25 cellular contexts compared by ENCODE assay signal in genomic region chr1:161702250-161702649, GRCh38. TPM values are rescaled to one million over a fixed set of nuclear protein-coding genes. Genes with fewer than 3 reads are reported as not detected.
A peak's percentile ranks its signal among the peaks of the same experiment; 100 is the strongest.
DNase-seq lines count a peak whose midpoint lies in the region; ATAC-seq, FAIRE-seq and TF ChIP-seq lines count a peak whose summit lies in the region.
"Had no signal": no experiment of that assay in that cellular context is flagged by ENCODE, and none has a peak within 500 bp of the region (broad histone marks: within the 10 kb centered on the region; RNA-seq: fewer than 3 reads in every experiment).

No MANE protein-coding gene starts in this region.

- H3K4me1 ChIP-seq in HAP-1 (peaks cover 3% of the 10 kb centered on the region), HepG2 (ENCODE audit: insufficient read depth, low read length) (peaks cover 15% of the 10 kb centered on the region)
- H3K4me1 ChIP-seq: gastroesophageal sphincter had no signal

- H3K4me3 ChIP-seq in HAP-1 (no peak overlapping the region), HepG2 (replicated peaks in 1 of 3; ENCODE audit: insufficient read depth in 1 of 3, low read depth in 2 of 3, low read length in 3 of 3) (no peak overlapping the region)
- H3K4me3 ChIP-seq: gastroesophageal sphincter, GM23338, left ventricle myocardium inferior had no signal

- no TSS peak for BruUV-seq in HepG2 (replicated peaks; lab: Mats Ljungman, UMichigan)

- H3K4me1 Mint-ChIP-seq in WTC11 (peaks cover 9% of the 10 kb centered on the region), mesothelial cell of epicardium (no peaks in the 10 kb centered on the region)
- H3K4me1 Mint-ChIP-seq: activated CD4-positive, alpha-beta T cell treated with anti-CD3 and anti-CD28 coated beads, Interleukin-2, amount 10 ng/mL, durations not matched to agents 7 days and 5 days; stimulated activated effector memory CD8-positive, alpha-beta T cell treated with anti-CD3 and anti-CD28 coated beads, Interleukin-12 subunit alpha, Interleukin-12 subunit beta, amount 100 ng/mL, for 72 hours had no signal

- no peak overlapping the region for H3K4me2 ChIP-seq in HepG2 (ENCODE audit: low read depth, low read length)
- H3K4me2 ChIP-seq: GM23338 had no signal

- ATAC-seq in WTC11 = peak; percentile 44; the same call in 1 of the 2 replicates
- peak; percentile 100 for ATAC-seq in HepG2
- no peak for ATAC-seq in HG02885 (IDR thresholded peaks at IDR 0.05; ENCODE audit: poor library complexity, unreplicated experiment)
- ATAC-seq: CD8-positive, alpha-beta T cell; gastroesophageal sphincter; GM23338; right cardiac atrium; stimulated activated effector memory CD8-positive, alpha-beta T cell treated with anti-CD3 and anti-CD28 coated beads, Interleukin-12 subunit alpha, Interleukin-12 subunit beta, amount 100 ng/mL, for 72 hours had no signal

- no peak overlapping the region for H3K27ac ChIP-seq in HepG2 (ENCODE audit: extremely low read length, insufficient read depth, low read length)
- H3K27ac ChIP-seq: gastroesophageal sphincter, left ventricle myocardium inferior, neutrophil had no signal

- no peaks in the 10 kb centered on the region for H3K27me3 ChIP-seq in HAP-1 (ENCODE audit: low read depth)
- no peaks in the 10 kb centered on the region for H3K27me3 ChIP-seq in HepG2 (ENCODE audit: control insufficient read depth in 1 of 2, insufficient read depth in 2 of 2, low read length in 2 of 2)

- DNase-seq in COR-L47 (lab: John Stamatoyannopoulos, UW) (peak; percentile 2), HAP-1 (ENCODE audit: low spot score in 2 of 2) (peak; percentile 52 to 53), WTC11 (ENCODE audit: low spot score) (no peak), HepG2 (ENCODE audit: low spot score) (peak; percentile 90), mesothelial cell of epicardium (ENCODE audit: low spot score in 2 of 2, unreplicated experiment in 2 of 2) (no peak), SW480 (ENCODE audit: low spot score) (no peak)
- no peak for DNase-seq in activated T-cell treated with anti-CD3 and anti-CD28 coated beads, Interleukin-2, amount 50 U/mL, for 1 hour
- DNase-seq: activated CD4-positive, alpha-beta T cell treated with anti-CD3 and anti-CD28 coated beads, Interleukin-2, amount 10 ng/mL, durations not matched to agents 7 days and 5 days; activated CD8-positive, alpha-beta memory T cell treated with anti-CD3 and anti-CD28 coated beads, Interleukin-2, amount 50 U/mL, for 48 hours; activated gamma-delta T cell; caudate nucleus; CD8-positive, alpha-beta T cell; EL; erythroblast; left ventricle myocardium inferior; NCI-H1436 treated with DMSO at 0.1 percent for 48 hours; NCI-H2227 treated with DMSO at 0.1 percent for 48 hours; right cardiac atrium; RPMI8226 had no signal

- peak; percentile 95 for FAIRE-seq in HepG2 (lab: Jason Lieb, UNC)

- H3K9me3 ChIP-seq in HAP-1 = no peaks in the 10 kb centered on the region
- H3K9me3 ChIP-seq in HepG2 (ENCODE audit: low read length) = no peaks in the 10 kb centered on the region
- H3K9me3 ChIP-seq: gastroesophageal sphincter, left ventricle myocardium inferior, neutrophil had no signal

- H3K4me3 Mint-ChIP-seq in WTC11 (no peak overlapping the region), mesothelial cell of epicardium (no peak overlapping the region)
- H3K4me3 Mint-ChIP-seq: activated CD4-positive, alpha-beta T cell treated with anti-CD3 and anti-CD28 coated beads, Interleukin-2, amount 10 ng/mL, durations not matched to agents 7 days and 5 days; CD8-positive, alpha-beta T cell; GM23338; stimulated activated effector memory CD8-positive, alpha-beta T cell treated with anti-CD3 and anti-CD28 coated beads, Interleukin-12 subunit alpha, Interleukin-12 subunit beta, amount 100 ng/mL, for 72 hours had no signal

- intact Hi-C loops in HepG2 (cut with micrococcal nuclease; ENCODE audit: unreplicated experiment) = no loop called here

- CTCF ChIA-PET in WTC11 (lab: Charles Lee) = no interaction called here
- CTCF ChIA-PET in HepG2 (lab: Yijun Ruan, JAX; ENCODE audit: low intra/inter-chr PET ratio, low total read pairs) = no interaction called here

- H3K27ac Mint-ChIP-seq in WTC11 = peak overlapping the region; percentile 53; the same call in 1 of the 2 replicates
- H3K27ac Mint-ChIP-seq in mesothelial cell of epicardium = no peak overlapping the region
- H3K27ac Mint-ChIP-seq: activated CD4-positive, alpha-beta T cell treated with anti-CD3 and anti-CD28 coated beads, Interleukin-2, amount 10 ng/mL, durations not matched to agents 7 days and 5 days; CD8-positive, alpha-beta T cell; GM23338; stimulated activated effector memory CD8-positive, alpha-beta T cell treated with anti-CD3 and anti-CD28 coated beads, Interleukin-12 subunit alpha, Interleukin-12 subunit beta, amount 100 ng/mL, for 72 hours had no signal

- peaks cover 4% of the 10 kb centered on the region; the same call in 1 of the 2 replicates for H3K27me3 Mint-ChIP-seq in WTC11 (ENCODE audit: low read depth)
- H3K27me3 Mint-ChIP-seq in mesothelial cell of epicardium (ENCODE audit: low read depth) = peaks cover 42% of the 10 kb centered on the region

- peaks cover 4% of the 10 kb centered on the region; the same call in 1 of the 2 replicates for H3K9me3 Mint-ChIP-seq in WTC11
- H3K9me3 Mint-ChIP-seq in mesothelial cell of epicardium = peaks cover 2% of the 10 kb centered on the region
- H3K9me3 Mint-ChIP-seq: activated CD4-positive, alpha-beta T cell treated with anti-CD3 and anti-CD28 coated beads, Interleukin-2, amount 10 ng/mL, durations not matched to agents 7 days and 5 days; CD8-positive, alpha-beta T cell; GM23338; stimulated activated effector memory CD8-positive, alpha-beta T cell treated with anti-CD3 and anti-CD28 coated beads, Interleukin-12 subunit alpha, Interleukin-12 subunit beta, amount 100 ng/mL, for 72 hours had no signal

- no peak overlapping the region for H2AFZ ChIP-seq in HepG2 (ENCODE audit: low read length)
- H2AFZ ChIP-seq: GM23338 had no signal

- POLR2A ChIA-PET in WTC11 (lab: Charles Lee) (no interaction called here), HepG2 (lab: Yijun Ruan, JAX) (interaction anchor here (1.0 kb wide), 2 partner anchors 24 to 25 kb away, joined by 3 read pairs; no protein-coding TSS in a partner anchor)

- no peak for TF ChIP-seq RAD21 in HepG2 (CRISPR knock-in tag; IDR thresholded peaks at IDR 0.05)

- TF ChIP-seq POLR2A in HepG2 (IDR thresholded peaks at IDR 0.05; ENCODE audit: insufficient read depth in 1 of 2, low read depth in 2 of 2, low read length in 2 of 2) = no peak

- H3K36me3 Mint-ChIP-seq in WTC11 (no peaks in the 10 kb centered on the region), mesothelial cell of epicardium (no peaks in the 10 kb centered on the region)
- H3K36me3 Mint-ChIP-seq: CD8-positive, alpha-beta T cell; stimulated activated effector memory CD8-positive, alpha-beta T cell treated with anti-CD3 and anti-CD28 coated beads, Interleukin-12 subunit alpha, Interleukin-12 subunit beta, amount 100 ng/mL, for 72 hours had no signal

- in situ Hi-C loops in HAP-1 (cut with MboI; ENCODE audit: low sequenced_read_pairs) (no loop called here), HepG2 (cut with HindIII; ENCODE audit: extremely low pct_ligation_motif_present, low pct_unique_long_range_greater_than_20kb) (no loop called here)

- WGBS in HepG2 (ENCODE audit: low lambda C conversion rate) = 29% methylated on average over 5 of the region's 8 CpGs

- no peaks in the 10 kb centered on the region for H3K36me3 ChIP-seq in HAP-1 (replicated peaks)
- no peaks in the 10 kb centered on the region for H3K36me3 ChIP-seq in HepG2 (replicated peaks in 1 of 2; ENCODE audit: control insufficient read depth in 1 of 2, insufficient read depth in 2 of 2, low read length in 2 of 2)
- H3K36me3 ChIP-seq: gastroesophageal sphincter, left ventricle myocardium inferior, neutrophil had no signal

- TF ChIP-seq EP300 in HepG2 (IDR thresholded peaks at IDR 0.05; ENCODE audit: low read depth in 2 of 2, low read length in 2 of 2) = no peak; a peak in 1 of 4 replicates
- TF ChIP-seq EP300 in HepG2 (CRISPR knock-in tag; IDR thresholded peaks at IDR 0.05; ENCODE audit: borderline replicate concordance) = no peak

- no peak overlapping the region for H3K9ac ChIP-seq in HepG2 (ENCODE audit: insufficient read depth, low read depth, low read length)

- TF ChIP-seq CTCF in WTC11 (IDR thresholded peaks at IDR 0.05) (no peak), HepG2 (CRISPR knock-in tag; IDR thresholded peaks at IDR 0.05) (no peak), mesothelial cell of epicardium (IDR thresholded peaks at IDR 0.05; ENCODE audit: unreplicated experiment) (no peak)

- H4K20me1 ChIP-seq in HepG2 (ENCODE audit: insufficient read depth, low read length) = no peaks in the 10 kb centered on the region

- no peaks in the 10 kb centered on the region for H3K79me2 ChIP-seq in HepG2 (ENCODE audit: insufficient read depth, low read length)

RNA-seq across cellular contexts. Expression of gene FCRLA, which starts 4.8 kb away (rescaled TPM):
- total RNA-seq in WTC11 (2021) (0.11 to 0.25 TPM (median 0.15 TPM) in 3 replicates), HepG2 (2016; rRNA removed; fragmentation: Illumina TruSeq; extraction: Trizol) (not detected in 2 replicates), mesothelial cell of epicardium (not detected in 3 replicates)
- total RNA-seq in HepG2 (2016; cell fraction: cytosol; rRNA removed; fragmentation: Illumina TruSeq; extraction: Trizol; ENCODE audit: low read depth) = not detected in 2 replicates
- 0.06 TPM in 1 of 2 replicates, not detected in the other for total RNA-seq in HepG2 (2016; cell fraction: insoluble cytoplasmic fraction; rRNA removed; fragmentation: Illumina TruSeq; extraction: Trizol)
- 0.15 TPM in 1 of 2 replicates, not detected in the other for total RNA-seq in HepG2 (2016; cell fraction: membrane; rRNA removed; fragmentation: Illumina TruSeq; extraction: Trizol)
- not detected in 2 replicates for total RNA-seq in HepG2 (2016; cell fraction: nucleus; rRNA removed; fragmentation: Illumina TruSeq; extraction: Trizol)
- not detected in 2 replicates for polyA plus RNA-seq in HepG2 (2011; rRNA removed)
- polyA plus RNA-seq in HepG2 (2011; cell fraction: cytosol; rRNA removed) = 0.04 and 0.09 TPM in 2 replicates
- not detected in 2 replicates for polyA plus RNA-seq in HepG2 (2011; cell fraction: nucleus; rRNA removed)
- polyA plus RNA-seq in HepG2 (2012) = not detected in 2 replicates
- not detected in 2 replicates for polyA plus RNA-seq in HepG2 (2016; cell fraction: cytosol; fragmentation: Illumina TruSeq; extraction: Trizol; ENCODE audit: low read depth)
- polyA plus RNA-seq in HepG2 (2016; cell fraction: insoluble cytoplasmic fraction; fragmentation: Illumina TruSeq; extraction: Trizol; ENCODE audit: low read depth) = not detected in 2 replicates
- not detected in 2 replicates for polyA plus RNA-seq in HepG2 (2016; cell fraction: membrane; fragmentation: Illumina TruSeq; extraction: Trizol; ENCODE audit: low read depth)
- not detected in 2 replicates for polyA plus RNA-seq in HepG2 (2016; cell fraction: nucleus; fragmentation: Illumina TruSeq; extraction: Trizol; ENCODE audit: insufficient read depth, low read depth)
- polyA minus RNA-seq in HepG2 (2011; rRNA and poly(A)+ RNA removed; ENCODE audit: low replicate concordance) = 0.19 TPM in 1 of 2 replicates, not detected in the other
- not detected in 2 replicates for polyA minus RNA-seq in HepG2 (2011; cell fraction: cytosol; rRNA and poly(A)+ RNA removed)
- not detected in 2 replicates for polyA minus RNA-seq in HepG2 (2011; cell fraction: nucleus; rRNA and poly(A)+ RNA removed)
- total RNA-seq: activated CD4-positive, alpha-beta T cell treated with anti-CD3 and anti-CD28 coated beads, Interleukin-2, amount 10 ng/mL, durations not matched to agents 7 days and 5 days; CD8-positive, alpha-beta T cell; gastroesophageal sphincter; GM23338; right cardiac atrium had no signal

RNA-seq across cellular contexts. Expression of gene FCRLB, which starts 19.1 kb away (rescaled TPM):
- total RNA-seq in WTC11 (2021) (0.16 to 0.50 TPM (median 0.37 TPM) in 3 replicates), HepG2 (2016; rRNA removed; fragmentation: Illumina TruSeq; extraction: Trizol) (0.11 TPM in 1 of 2 replicates, not detected in the other), mesothelial cell of epicardium (0.47 to 0.62 TPM (median 0.59 TPM) in 3 replicates)
- not detected in 2 replicates for total RNA-seq in HepG2 (2016; cell fraction: cytosol; rRNA removed; fragmentation: Illumina TruSeq; extraction: Trizol; ENCODE audit: low read depth)
- total RNA-seq in HepG2 (2016; cell fraction: insoluble cytoplasmic fraction; rRNA removed; fragmentation: Illumina TruSeq; extraction: Trizol) = 0.13 and 0.18 TPM in 2 replicates
- 0.12 and 0.14 TPM in 2 replicates for total RNA-seq in HepG2 (2016; cell fraction: membrane; rRNA removed; fragmentation: Illumina TruSeq; extraction: Trizol)
- total RNA-seq in HepG2 (2016; cell fraction: nucleus; rRNA removed; fragmentation: Illumina TruSeq; extraction: Trizol) = 0.19 TPM in 1 of 2 replicates, not detected in the other
- 0.03 and 0.08 TPM in 2 replicates for polyA plus RNA-seq in HepG2 (2011; rRNA removed)
- 0.08 TPM in 1 of 2 replicates, not detected in the other for polyA plus RNA-seq in HepG2 (2011; cell fraction: cytosol; rRNA removed)
- polyA plus RNA-seq in HepG2 (2011; cell fraction: nucleus; rRNA removed) = 0.10 TPM in 1 of 2 replicates, not detected in the other
- polyA plus RNA-seq in HepG2 (2012) = 0.07 TPM in 1 of 2 replicates, not detected in the other
- 0.06 and 0.07 TPM in 2 replicates for polyA plus RNA-seq in HepG2 (2016; cell fraction: cytosol; fragmentation: Illumina TruSeq; extraction: Trizol; ENCODE audit: low read depth)
- 0.11 and 0.14 TPM in 2 replicates for polyA plus RNA-seq in HepG2 (2016; cell fraction: insoluble cytoplasmic fraction; fragmentation: Illumina TruSeq; extraction: Trizol; ENCODE audit: low read depth)
- 0.19 TPM in 1 of 2 replicates, not detected in the other for polyA plus RNA-seq in HepG2 (2016; cell fraction: membrane; fragmentation: Illumina TruSeq; extraction: Trizol; ENCODE audit: low read depth)
- 0.23 TPM in 1 of 2 replicates, not detected in the other for polyA plus RNA-seq in HepG2 (2016; cell fraction: nucleus; fragmentation: Illumina TruSeq; extraction: Trizol; ENCODE audit: insufficient read depth, low read depth)
- 0.14 TPM in 1 of 2 replicates, not detected in the other for polyA minus RNA-seq in HepG2 (2011; rRNA and poly(A)+ RNA removed; ENCODE audit: low replicate concordance)
- polyA minus RNA-seq in HepG2 (2011; cell fraction: cytosol; rRNA and poly(A)+ RNA removed) = not detected in 2 replicates
- polyA minus RNA-seq in HepG2 (2011; cell fraction: nucleus; rRNA and poly(A)+ RNA removed) = 0.26 TPM in 1 of 2 replicates, not detected in the other

RNA-seq across cellular contexts. Expression of gene FCGR2B, which starts 39.3 kb away (rescaled TPM):
- total RNA-seq in WTC11 (2021) (0.09 to 0.11 TPM in 2 of 3 replicates, not detected in the other), HepG2 (2016; rRNA removed; fragmentation: Illumina TruSeq; extraction: Trizol) (not detected in 2 replicates), mesothelial cell of epicardium (not detected in 3 replicates)
- not detected in 2 replicates for total RNA-seq in HepG2 (2016; cell fraction: cytosol; rRNA removed; fragmentation: Illumina TruSeq; extraction: Trizol; ENCODE audit: low read depth)
- total RNA-seq in HepG2 (2016; cell fraction: insoluble cytoplasmic fraction; rRNA removed; fragmentation: Illumina TruSeq; extraction: Trizol) = not detected in 2 replicates
- not detected in 2 replicates for total RNA-seq in HepG2 (2016; cell fraction: membrane; rRNA removed; fragmentation: Illumina TruSeq; extraction: Trizol)
- total RNA-seq in HepG2 (2016; cell fraction: nucleus; rRNA removed; fragmentation: Illumina TruSeq; extraction: Trizol) = not detected in 2 replicates
- 0.03 TPM in 1 of 2 replicates, not detected in the other for polyA plus RNA-seq in HepG2 (2011; rRNA removed)
- not detected in 2 replicates for polyA plus RNA-seq in HepG2 (2011; cell fraction: cytosol; rRNA removed)
- polyA plus RNA-seq in HepG2 (2011; cell fraction: nucleus; rRNA removed) = not detected in 2 replicates
- polyA plus RNA-seq in HepG2 (2012) = not detected in 2 replicates
- not detected in 2 replicates for polyA plus RNA-seq in HepG2 (2016; cell fraction: cytosol; fragmentation: Illumina TruSeq; extraction: Trizol; ENCODE audit: low read depth)
- not detected in 2 replicates for polyA plus RNA-seq in HepG2 (2016; cell fraction: insoluble cytoplasmic fraction; fragmentation: Illumina TruSeq; extraction: Trizol; ENCODE audit: low read depth)
- not detected in 2 replicates for polyA plus RNA-seq in HepG2 (2016; cell fraction: membrane; fragmentation: Illumina TruSeq; extraction: Trizol; ENCODE audit: low read depth)
- not detected in 2 replicates for polyA plus RNA-seq in HepG2 (2016; cell fraction: nucleus; fragmentation: Illumina TruSeq; extraction: Trizol; ENCODE audit: insufficient read depth, low read depth)
- not detected in 2 replicates for polyA minus RNA-seq in HepG2 (2011; rRNA and poly(A)+ RNA removed; ENCODE audit: low replicate concordance)
- polyA minus RNA-seq in HepG2 (2011; cell fraction: cytosol; rRNA and poly(A)+ RNA removed) = not detected in 2 replicates
- not detected in 2 replicates for polyA minus RNA-seq in HepG2 (2011; cell fraction: nucleus; rRNA and poly(A)+ RNA removed)
- total RNA-seq: activated CD4-positive, alpha-beta T cell treated with anti-CD3 and anti-CD28 coated beads, Interleukin-2, amount 10 ng/mL, durations not matched to agents 7 days and 5 days; CD8-positive, alpha-beta T cell; GM23338; M059J had no signal
- polyA plus RNA-seq: GM23338 had no signal

RNA-seq across cellular contexts. Expression of gene DUSP12, which starts 47.3 kb away (rescaled TPM):
- total RNA-seq in WTC11 (2021) (24.5 to 29.4 TPM (median 27.6 TPM) in 3 replicates), HepG2 (2016; rRNA removed; fragmentation: Illumina TruSeq; extraction: Trizol) (36.7 and 38.9 TPM in 2 replicates), mesothelial cell of epicardium (23.5 to 28.7 TPM (median 26.0 TPM) in 3 replicates)
- total RNA-seq in HepG2 (2016; cell fraction: cytosol; rRNA removed; fragmentation: Illumina TruSeq; extraction: Trizol; ENCODE audit: low read depth) = 14.3 and 14.5 TPM in 2 replicates
- total RNA-seq in HepG2 (2016; cell fraction: insoluble cytoplasmic fraction; rRNA removed; fragmentation: Illumina TruSeq; extraction: Trizol) = 35.6 and 46.0 TPM in 2 replicates
- 26.7 and 28.3 TPM in 2 replicates for total RNA-seq in HepG2 (2016; cell fraction: membrane; rRNA removed; fragmentation: Illumina TruSeq; extraction: Trizol)
- 21.1 and 25.5 TPM in 2 replicates for total RNA-seq in HepG2 (2016; cell fraction: nucleus; rRNA removed; fragmentation: Illumina TruSeq; extraction: Trizol)
- 33.8 and 37.1 TPM in 2 replicates for polyA plus RNA-seq in HepG2 (2011; rRNA removed)
- 24.9 and 28.8 TPM in 2 replicates for polyA plus RNA-seq in HepG2 (2011; cell fraction: cytosol; rRNA removed)
- polyA plus RNA-seq in HepG2 (2011; cell fraction: nucleus; rRNA removed) = 31.1 and 32.0 TPM in 2 replicates
- 27.3 and 33.7 TPM in 2 replicates for polyA plus RNA-seq in HepG2 (2012)
- 15.2 and 18.8 TPM in 2 replicates for polyA plus RNA-seq in HepG2 (2016; cell fraction: cytosol; fragmentation: Illumina TruSeq; extraction: Trizol; ENCODE audit: low read depth)
- 43.1 and 44.3 TPM in 2 replicates for polyA plus RNA-seq in HepG2 (2016; cell fraction: insoluble cytoplasmic fraction; fragmentation: Illumina TruSeq; extraction: Trizol; ENCODE audit: low read depth)
- 25.1 and 26.7 TPM in 2 replicates for polyA plus RNA-seq in HepG2 (2016; cell fraction: membrane; fragmentation: Illumina TruSeq; extraction: Trizol; ENCODE audit: low read depth)
- 36.8 and 39.4 TPM in 2 replicates for polyA plus RNA-seq in HepG2 (2016; cell fraction: nucleus; fragmentation: Illumina TruSeq; extraction: Trizol; ENCODE audit: insufficient read depth, low read depth)
- 15.3 and 23.4 TPM in 2 replicates for polyA minus RNA-seq in HepG2 (2011; rRNA and poly(A)+ RNA removed; ENCODE audit: low replicate concordance)
- 9.5 and 11.6 TPM in 2 replicates for polyA minus RNA-seq in HepG2 (2011; cell fraction: cytosol; rRNA and poly(A)+ RNA removed)
- polyA minus RNA-seq in HepG2 (2011; cell fraction: nucleus; rRNA and poly(A)+ RNA removed) = 16.8 and 16.9 TPM in 2 replicates

Comparison
In these comparisons a context has a peak if more than half of its experiments do, and no peak if none do; other contexts are left out.
1. DNase-seq: peak in COR-L47 (single experiment), HAP-1 (2 of 2) and HepG2 (single experiment); none in WTC11 (single experiment), mesothelial cell of epicardium (0 of 2), activated T-cell treated with anti-CD3 and anti-CD28 coated beads, Interleukin-2, amount 50 U/mL, for 1 hour (single experiment) and SW480 (single experiment).